In the genomic region with DNA sequence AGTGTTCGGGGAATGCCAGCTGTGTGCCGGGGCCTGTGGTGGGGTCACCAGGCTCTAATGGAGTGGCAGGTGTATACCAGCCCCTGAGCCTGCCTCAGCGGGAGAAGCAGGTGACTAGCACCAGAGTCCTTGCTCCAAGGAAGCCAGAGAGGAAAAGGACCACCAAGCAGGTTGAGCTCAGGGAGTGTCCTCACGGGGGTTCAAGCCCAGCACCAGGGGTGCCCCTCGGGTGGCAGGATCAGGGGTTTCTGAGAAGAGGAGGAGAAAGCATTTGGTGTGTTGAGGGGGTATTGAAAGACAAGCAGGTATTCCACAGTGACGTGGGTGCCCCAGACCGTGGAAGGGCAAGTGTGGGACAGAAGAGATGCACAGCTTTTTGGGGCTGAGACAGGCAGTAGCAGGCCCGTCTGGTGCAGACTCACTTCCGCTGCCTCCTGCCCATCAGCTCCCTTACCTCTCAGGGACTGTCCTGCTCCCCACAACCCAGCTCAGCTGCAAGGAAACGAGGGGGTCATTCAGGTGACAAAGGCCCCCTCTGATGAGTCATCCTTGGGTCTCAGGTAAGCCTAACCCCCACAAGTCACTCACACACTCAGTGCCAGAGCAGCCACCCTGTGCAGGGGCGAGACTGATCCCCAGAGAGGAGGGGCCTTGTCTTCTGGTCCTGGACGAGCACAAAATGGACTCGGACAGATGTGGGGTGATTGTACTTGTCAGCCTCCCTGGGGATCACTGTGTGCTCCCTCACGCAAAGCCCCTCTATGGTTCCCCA, we compare ENCODE assay signal across 18 cellular contexts. TPM values are rescaled to one million over a fixed set of nuclear protein-coding genes. Genes with fewer than 3 reads are reported as not detected.
"Had no signal": no experiment of that assay in that cellular context is flagged by ENCODE, and none has a peak within 500 bp of the region (broad histone marks: within the 10 kb centered on the region; RNA-seq: fewer than 3 reads in every experiment).

No MANE protein-coding gene starts in this region.

- H3K9me3 ChIP-seq: colonic mucosa, heart right ventricle, tibial nerve had no signal

- H3K4me1 Mint-ChIP-seq: activated CD4-positive, alpha-beta T cell treated with anti-CD3 and anti-CD28 coated beads for 36 hours; stimulated activated naive CD8-positive, alpha-beta T cell treated with anti-CD3 and anti-CD28 coated beads, Interleukin-15, amount 100 ng/mL, for 72 hours had no signal

- H3K4me3 Mint-ChIP-seq: activated B cell treated with CpG ODN at 0.5 μM for 24 hours; activated CD4-positive, alpha-beta T cell treated with anti-CD3 and anti-CD28 coated beads for 36 hours; activated T-cell treated with anti-CD3 and anti-CD28 coated beads, Interleukin-2, amount 50 U/mL, for 72 hours; brain; nephron progenitor cell; stimulated activated naive CD8-positive, alpha-beta T cell treated with anti-CD3 and anti-CD28 coated beads, Interleukin-15, amount 100 ng/mL, for 72 hours; T-helper 17 cell had no signal

- H3K27me3 Mint-ChIP-seq: activated B cell treated with CpG ODN at 0.5 μM for 24 hours; activated CD4-positive, alpha-beta T cell treated with anti-CD3 and anti-CD28 coated beads for 36 hours; progenitor cell of endocrine pancreas; stimulated activated naive CD8-positive, alpha-beta T cell treated with anti-CD3 and anti-CD28 coated beads, Interleukin-15, amount 100 ng/mL, for 72 hours; T-helper 17 cell had no signal

- H3K27ac ChIP-seq: colonic mucosa, heart right ventricle, tibial nerve had no signal

- H3K9me3 Mint-ChIP-seq: activated B cell treated with CpG ODN at 0.5 μM for 24 hours; activated T-cell treated with anti-CD3 and anti-CD28 coated beads, Interleukin-2, amount 50 U/mL, for 72 hours; brain; nephron progenitor cell; stimulated activated naive CD8-positive, alpha-beta T cell treated with anti-CD3 and anti-CD28 coated beads, Interleukin-15, amount 100 ng/mL, for 72 hours had no signal

- DNase-seq: activated B cell treated with CpG ODN at 0.5 μM for 24 hours; activated naive CD4-positive, alpha-beta T cell treated with anti-CD3 and anti-CD28 coated beads, Interleukin-2, amount 50 U/mL, for 16 hours; activated T-cell treated with anti-CD3 and anti-CD28 coated beads, Interleukin-2, amount 50 U/mL, for 72 hours; central memory CD4-positive, alpha-beta T cell; colonic mucosa; heart right ventricle; left colon; mesenchymal stem cell; nephron progenitor cell; stimulated activated naive CD8-positive, alpha-beta T cell treated with anti-CD3 and anti-CD28 coated beads, Interleukin-15, amount 100 ng/mL, for 72 hours; SW 1271; T-helper 17 cell had no signal

- H3K36me3 ChIP-seq: colonic mucosa, heart right ventricle, tibial nerve had no signal

- H3K27ac Mint-ChIP-seq: activated B cell treated with CpG ODN at 0.5 μM for 24 hours; activated CD4-positive, alpha-beta T cell treated with anti-CD3 and anti-CD28 coated beads for 36 hours; activated T-cell treated with anti-CD3 and anti-CD28 coated beads, Interleukin-2, amount 50 U/mL, for 72 hours; nephron progenitor cell; T-helper 17 cell had no signal

- H3K4me1 ChIP-seq: colonic mucosa, heart right ventricle had no signal

- H3K27me3 ChIP-seq: colonic mucosa, heart right ventricle, tibial nerve had no signal

- FAIRE-seq: urothelium cell line had no signal

- ATAC-seq: heart right ventricle; left colon; stimulated activated naive CD8-positive, alpha-beta T cell treated with anti-CD3 and anti-CD28 coated beads, Interleukin-15, amount 100 ng/mL, for 72 hours had no signal

- H3K4me3 ChIP-seq: colonic mucosa, heart right ventricle, tibial nerve had no signal

- H3K36me3 Mint-ChIP-seq: brain had no signal

RNA-seq across cellular contexts. Expression of gene TLR9, which starts 49.8 kb away (rescaled TPM):
- polyA plus RNA-seq: aorta had no signal
